ENCODE assay signal across 8 cellular contexts in genomic region chr12:57461326-57461903, GRCh38. TPM values are rescaled to one million over a fixed set of nuclear protein-coding genes. Genes with fewer than 3 reads are reported as not detected.
DNase-seq lines count a peak whose midpoint lies in the region; ATAC-seq lines count a peak whose summit lies in the region.

No MANE protein-coding gene starts in this region.

- peaks cover 0 to 13% (median 0%) of the 10 kb centered on the region in 3 experiments for H3K27me3 ChIP-seq in neuronal stem cell (ENCODE audit: control insufficient read depth in 3 of 3, insufficient read depth in 3 of 3, low read depth in 1 of 3, low read length in 3 of 3)

- no peak for ATAC-seq in GM19395 (IDR thresholded peaks at IDR 0.05; ENCODE audit: unreplicated experiment)

- no peaks in the 10 kb centered on the region for H3K79me1 ChIP-seq in neuronal stem cell (ENCODE audit: low read depth, low read length)

- H3K23ac ChIP-seq in neuronal stem cell (ENCODE audit: low read depth, low read length, poor library complexity): no peak overlapping the region

- H2AK5ac ChIP-seq in neuronal stem cell (ENCODE audit: low read depth, low read length): no peak overlapping the region

- peak overlapping the region; percentile 49 to 69 for H3K4me3 ChIP-seq in neuronal stem cell (ENCODE audit: low read length in 2 of 2)

- H4K91ac ChIP-seq in neuronal stem cell (ENCODE audit: low read depth, low read length, poor library complexity): no peak overlapping the region

- H3K9ac ChIP-seq in neuronal stem cell (ENCODE audit: low read depth, low read length, poor library complexity): no peak overlapping the region

- H3K18ac ChIP-seq in neuronal stem cell (ENCODE audit: low read length): no peak overlapping the region

- H2BK5ac ChIP-seq in neuronal stem cell (ENCODE audit: low read length): no peak overlapping the region

- no peak overlapping the region for H2BK12ac ChIP-seq in neuronal stem cell (ENCODE audit: low read length)

- H2BK120ac ChIP-seq in neuronal stem cell (ENCODE audit: low read depth, low read length): no peak overlapping the region

- H2AFZ ChIP-seq in neuronal stem cell (ENCODE audit: low read length): peak overlapping the region; percentile 72

- WGBS in neuronal stem cell (ENCODE audit: extremely low coverage in 2 of 2, insufficient read length in 2 of 2, insufficient replicate concordance in 1 of 2), 2 donors: no CpG with 5 or more reads among the region's 29 CpGs

- no peak overlapping the region for H3K4ac ChIP-seq in neuronal stem cell (ENCODE audit: low read length)

- H2BK15ac ChIP-seq in neuronal stem cell (ENCODE audit: low read length): no peak overlapping the region

- H4K8ac ChIP-seq in neuronal stem cell (ENCODE audit: low read depth, low read length): no peak overlapping the region

- peak; percentile 7 for DNase-seq in COLO668 (lab: John Stamatoyannopoulos, UW; ENCODE audit: unreplicated experiment)
- DNase-seq in HuH-7 (ENCODE audit: low spot score): peak; percentile 77
- peak; percentile 69 for DNase-seq in activated CD8-positive, alpha-beta memory T cell treated with anti-CD3 and anti-CD28 coated beads, Interleukin-2, amount 50 U/mL, for 48 hours
- peak; percentile 53 for DNase-seq in germinal center (ENCODE audit: low spot score)
- peak; percentile 65 for DNase-seq in neuronal stem cell (ENCODE audit: low spot score)
- no peak for DNase-seq in NCI-H2081 treated with DMSO at 0.1 percent for 48 hours (lab: John Stamatoyannopoulos, UW)
- DNase-seq in NCI-H2029 (lab: John Stamatoyannopoulos, UW): no peak

- peak overlapping the region; percentile 58 for H3K4me2 ChIP-seq in neuronal stem cell (ENCODE audit: insufficient read depth, low read length, poor library complexity, severe bottlenecking)

- H3K36me3 ChIP-seq in neuronal stem cell (replicated peaks in 1 of 2; ENCODE audit: control insufficient read depth in 2 of 2, insufficient read depth in 2 of 2, low read length in 2 of 2): no peaks in the 10 kb centered on the region

- no peak overlapping the region for H3K27ac ChIP-seq in neuronal stem cell (replicated peaks; ENCODE audit: low read length)

- peaks cover 18 to 24% of the 10 kb centered on the region in 2 donors for H3K4me1 ChIP-seq in neuronal stem cell (ENCODE audit: control insufficient read depth in 2 of 2, insufficient read depth in 1 of 2, low read depth in 1 of 2, low read length in 2 of 2)

- H3K14ac ChIP-seq in neuronal stem cell (ENCODE audit: low read length): no peak overlapping the region

- no peaks in the 10 kb centered on the region for H3K9me3 ChIP-seq in neuronal stem cell (replicated peaks in 1 of 2; ENCODE audit: control insufficient read depth in 2 of 2, insufficient read depth in 1 of 2, low read depth in 1 of 2, low read length in 2 of 2)

RNA-seq across cellular contexts. Expression of gene GLI1, which starts 1.8 kb away (rescaled TPM):
- polyA plus RNA-seq in neuronal stem cell (2013, experiment 1 of 2): 0.28 TPM
- 0.03 TPM for polyA plus RNA-seq in neuronal stem cell (2013, experiment 2 of 2)

RNA-seq across cellular contexts. Expression of gene INHBE, which starts 6.3 kb away (rescaled TPM):
- polyA plus RNA-seq in neuronal stem cell (2013, experiment 1 of 2): 0.24 TPM
- 0.35 TPM for polyA plus RNA-seq in neuronal stem cell (2013, experiment 2 of 2)

RNA-seq across cellular contexts. Expression of gene ARHGAP9, which starts 18.3 kb away (rescaled TPM):
- 0.01 TPM for polyA plus RNA-seq in neuronal stem cell (2013, experiment 1 of 2)
- polyA plus RNA-seq in neuronal stem cell (2013, experiment 2 of 2): 0.07 TPM

RNA-seq across cellular contexts. Expression of gene MARS1, which starts 26.5 kb away (rescaled TPM):
- 257 TPM for polyA plus RNA-seq in neuronal stem cell (2013, experiment 1 of 2)
- 269 TPM for polyA plus RNA-seq in neuronal stem cell (2013, experiment 2 of 2)

RNA-seq across cellular contexts. Expression of gene INHBC, which starts 26.8 kb away (rescaled TPM):
- 0.11 TPM for polyA plus RNA-seq in neuronal stem cell (2013, experiment 1 of 2)
- 0.11 TPM for polyA plus RNA-seq in neuronal stem cell (2013, experiment 2 of 2)

Comparison
In these comparisons a context has a peak if more than half of its experiments do, and no peak if none do; other contexts are left out.
1. DNase-seq: peak in COLO668 (single experiment), HuH-7 (single experiment), activated CD8-positive, alpha-beta memory T cell treated with anti-CD3 and anti-CD28 coated beads, Interleukin-2, amount 50 U/mL, for 48 hours (single experiment), germinal center (single experiment) and neuronal stem cell (single experiment); none in NCI-H2081 treated with DMSO at 0.1 percent for 48 hours (single experiment) and NCI-H2029 (single experiment).